In genomic region chr4:112807083-112807482, GRCh38 we compare ENCODE assay signal across 17 cellular contexts.
DNase-seq lines count a peak whose midpoint lies in the region; ATAC-seq and TF ChIP-seq lines count a peak whose summit lies in the region.
"Had no signal": no experiment of that assay in that cellular context is flagged by ENCODE, and none has a peak within 500 bp of the region (broad histone marks: within the 10 kb centered on the region; RNA-seq: fewer than 3 reads in every experiment).

No MANE protein-coding gene starts in this region.

- H3K27me3 Mint-ChIP-seq in neural crest cell (ENCODE audit: low read depth): no peaks in the 10 kb centered on the region
- peaks cover 8% of the 10 kb centered on the region for H3K27me3 Mint-ChIP-seq in activated CD4-positive, alpha-beta T cell treated with anti-CD3 and anti-CD28 coated beads for 36 hours

- peaks cover 3% of the 10 kb centered on the region for H3K4me1 Mint-ChIP-seq in neural crest cell
- H3K4me1 Mint-ChIP-seq in activated CD4-positive, alpha-beta T cell treated with anti-CD3 and anti-CD28 coated beads for 36 hours: no peaks in the 10 kb centered on the region
- H3K4me1 Mint-ChIP-seq: activated CD8-positive, alpha-beta memory T cell treated with anti-CD3 and anti-CD28 coated beads, Interleukin-2, amount 10 ng/mL, durations not matched to agents 7 days and 5 days; IgD-negative memory B cell had no signal

- intact Hi-C loops in activated CD4-positive, alpha-beta T cell treated with anti-CD3 and anti-CD28 coated beads for 36 hours (cut with DNase I, micrococcal nuclease): no loop called here

- H3K36me3 Mint-ChIP-seq in neural crest cell (ENCODE audit: low read depth): no peaks in the 10 kb centered on the region
- H3K36me3 Mint-ChIP-seq in activated CD4-positive, alpha-beta T cell treated with anti-CD3 and anti-CD28 coated beads for 36 hours (ENCODE audit: low read depth): no peaks in the 10 kb centered on the region
- H3K36me3 Mint-ChIP-seq: activated CD8-positive, alpha-beta memory T cell treated with anti-CD3 and anti-CD28 coated beads, Interleukin-2, amount 10 ng/mL, durations not matched to agents 7 days and 5 days; activated naive CD8-positive, alpha-beta T cell treated with anti-CD3 and anti-CD28 coated beads, Interleukin-2, amount 10 ng/mL, durations not matched to agents 7 days and 5 days; IgD-negative memory B cell had no signal

- ATAC-seq in GM18868 (IDR thresholded peaks at IDR 0.05; ENCODE audit: unreplicated experiment): peak; percentile 89
- peak; percentile 90 for ATAC-seq in GM21529 (IDR thresholded peaks at IDR 0.05; ENCODE audit: unreplicated experiment)
- peak; percentile 72 for ATAC-seq in HG03103 (IDR thresholded peaks at IDR 0.05; ENCODE audit: low read depth, unreplicated experiment)
- no peak for ATAC-seq in activated CD4-positive, alpha-beta T cell treated with anti-CD3 and anti-CD28 coated beads for 36 hours
- ATAC-seq: activated CD8-positive, alpha-beta memory T cell treated with anti-CD3 and anti-CD28 coated beads, Interleukin-2, amount 10 ng/mL, durations not matched to agents 7 days and 5 days; left ventricle myocardium superior had no signal

- CTCF ChIA-PET in activated CD4-positive, alpha-beta T cell treated with anti-CD3 and anti-CD28 coated beads for 36 hours (lab: Charles Lee): interaction anchor here (0.6 kb wide), 1 partner anchor 207 kb away, joined by 3 read pairs; no protein-coding TSS in a partner anchor

- H3K27ac Mint-ChIP-seq in neural crest cell (ENCODE audit: unreplicated experiment): peak overlapping the region; percentile 15
- no peak overlapping the region for H3K27ac Mint-ChIP-seq in activated CD4-positive, alpha-beta T cell treated with anti-CD3 and anti-CD28 coated beads for 36 hours
- H3K27ac Mint-ChIP-seq: activated CD8-positive, alpha-beta memory T cell treated with anti-CD3 and anti-CD28 coated beads, Interleukin-2, amount 10 ng/mL, durations not matched to agents 7 days and 5 days; activated naive CD8-positive, alpha-beta T cell treated with anti-CD3 and anti-CD28 coated beads, Interleukin-2, amount 10 ng/mL, durations not matched to agents 7 days and 5 days; IgD-negative memory B cell had no signal

- H3K4me3 Mint-ChIP-seq in neural crest cell: no peak overlapping the region
- no peak overlapping the region for H3K4me3 Mint-ChIP-seq in activated CD4-positive, alpha-beta T cell treated with anti-CD3 and anti-CD28 coated beads for 36 hours
- H3K4me3 Mint-ChIP-seq: activated CD8-positive, alpha-beta memory T cell treated with anti-CD3 and anti-CD28 coated beads, Interleukin-2, amount 10 ng/mL, durations not matched to agents 7 days and 5 days; activated naive CD8-positive, alpha-beta T cell treated with anti-CD3 and anti-CD28 coated beads, Interleukin-2, amount 10 ng/mL, durations not matched to agents 7 days and 5 days; nephron had no signal

- DNase-seq in neural crest cell (ENCODE audit: low read depth, low spot score) (no peak), G401 (ENCODE audit: low spot score) (no peak), putamen (ENCODE audit: low spot score) (no peak), activated gamma-delta T cell treated with Interleukin-2 at 50 U/mL for 16 hours (no peak)
- no peak for DNase-seq in activated CD4-positive, alpha-beta T cell treated with anti-CD3 and anti-CD28 coated beads for 36 hours
- DNase-seq: activated CD8-positive, alpha-beta memory T cell treated with anti-CD3 and anti-CD28 coated beads, Interleukin-2, amount 10 ng/mL, durations not matched to agents 7 days and 5 days; activated naive CD8-positive, alpha-beta T cell treated with anti-CD3 and anti-CD28 coated beads, Interleukin-2, amount 10 ng/mL, durations not matched to agents 7 days and 5 days; left ventricle myocardium superior; NCI-H1417; NCI-H774; SIG-M5; sigmoid colon had no signal

- POLR2A ChIA-PET in activated CD4-positive, alpha-beta T cell treated with anti-CD3 and anti-CD28 coated beads for 36 hours (lab: Charles Lee): no interaction called here

- TF ChIP-seq CTCF in neural crest cell (conservative IDR thresholded peaks at IDR 0.05): no peak

- in situ Hi-C loops in G401 (cut with HindIII; ENCODE audit: low sequenced_read_pairs): no loop called here

- H3K9me3 Mint-ChIP-seq in neural crest cell: peaks cover under 1% of the 10 kb centered on the region
- H3K9me3 Mint-ChIP-seq in activated CD4-positive, alpha-beta T cell treated with anti-CD3 and anti-CD28 coated beads for 36 hours (ENCODE audit: low read depth): no peaks in the 10 kb centered on the region
- H3K9me3 Mint-ChIP-seq: activated naive CD8-positive, alpha-beta T cell treated with anti-CD3 and anti-CD28 coated beads, Interleukin-2, amount 10 ng/mL, durations not matched to agents 7 days and 5 days; nephron had no signal
